In the genomic region with DNA sequence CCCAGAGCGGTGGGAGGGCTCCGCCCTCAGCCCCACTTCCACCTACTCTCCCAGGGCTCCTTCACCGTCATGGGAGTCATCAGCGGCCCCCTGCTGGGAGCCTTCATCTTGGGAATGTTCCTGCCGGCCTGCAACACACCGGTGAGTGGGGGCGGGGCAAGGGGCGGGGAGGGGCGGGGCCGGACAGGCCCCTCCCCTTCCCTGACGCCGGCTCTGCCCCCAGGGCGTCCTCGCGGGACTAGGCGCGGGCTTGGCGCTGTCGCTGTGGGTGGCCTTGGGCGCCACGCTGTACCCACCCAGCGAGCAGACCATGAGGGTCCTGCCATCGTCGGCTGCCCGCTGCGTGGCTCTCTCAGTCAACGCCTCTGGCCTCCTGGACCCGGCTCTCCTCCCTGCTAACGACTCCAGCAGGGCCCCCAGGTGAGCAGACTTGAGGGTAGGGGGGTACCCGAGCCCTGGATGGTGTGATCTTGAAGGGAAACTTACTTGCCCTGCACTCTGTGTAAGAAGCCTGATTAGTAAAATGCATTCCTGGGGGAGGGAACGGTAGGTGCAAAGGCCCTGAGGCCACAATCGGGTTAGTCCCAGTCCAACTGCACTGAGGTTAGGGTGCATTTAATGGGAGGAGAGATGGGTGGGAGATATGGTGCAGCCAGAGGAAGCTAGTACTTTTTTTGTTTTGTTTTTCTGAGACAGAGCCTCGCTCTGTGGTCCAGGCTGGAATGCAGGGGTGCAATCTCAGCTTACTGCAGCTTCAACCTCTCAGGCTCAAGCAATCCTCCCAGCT, we compare ENCODE assay signal across 1 cellular context.
TF ChIP-seq lines count a peak whose summit lies in the region.

No MANE protein-coding gene starts in this region.

TF ChIP-seq in GM23338, 12 proteins besides CTCF, POLR2A, EP300 and RAD21 (continued from another document):
- TF ChIP-seq, protein P1, sequence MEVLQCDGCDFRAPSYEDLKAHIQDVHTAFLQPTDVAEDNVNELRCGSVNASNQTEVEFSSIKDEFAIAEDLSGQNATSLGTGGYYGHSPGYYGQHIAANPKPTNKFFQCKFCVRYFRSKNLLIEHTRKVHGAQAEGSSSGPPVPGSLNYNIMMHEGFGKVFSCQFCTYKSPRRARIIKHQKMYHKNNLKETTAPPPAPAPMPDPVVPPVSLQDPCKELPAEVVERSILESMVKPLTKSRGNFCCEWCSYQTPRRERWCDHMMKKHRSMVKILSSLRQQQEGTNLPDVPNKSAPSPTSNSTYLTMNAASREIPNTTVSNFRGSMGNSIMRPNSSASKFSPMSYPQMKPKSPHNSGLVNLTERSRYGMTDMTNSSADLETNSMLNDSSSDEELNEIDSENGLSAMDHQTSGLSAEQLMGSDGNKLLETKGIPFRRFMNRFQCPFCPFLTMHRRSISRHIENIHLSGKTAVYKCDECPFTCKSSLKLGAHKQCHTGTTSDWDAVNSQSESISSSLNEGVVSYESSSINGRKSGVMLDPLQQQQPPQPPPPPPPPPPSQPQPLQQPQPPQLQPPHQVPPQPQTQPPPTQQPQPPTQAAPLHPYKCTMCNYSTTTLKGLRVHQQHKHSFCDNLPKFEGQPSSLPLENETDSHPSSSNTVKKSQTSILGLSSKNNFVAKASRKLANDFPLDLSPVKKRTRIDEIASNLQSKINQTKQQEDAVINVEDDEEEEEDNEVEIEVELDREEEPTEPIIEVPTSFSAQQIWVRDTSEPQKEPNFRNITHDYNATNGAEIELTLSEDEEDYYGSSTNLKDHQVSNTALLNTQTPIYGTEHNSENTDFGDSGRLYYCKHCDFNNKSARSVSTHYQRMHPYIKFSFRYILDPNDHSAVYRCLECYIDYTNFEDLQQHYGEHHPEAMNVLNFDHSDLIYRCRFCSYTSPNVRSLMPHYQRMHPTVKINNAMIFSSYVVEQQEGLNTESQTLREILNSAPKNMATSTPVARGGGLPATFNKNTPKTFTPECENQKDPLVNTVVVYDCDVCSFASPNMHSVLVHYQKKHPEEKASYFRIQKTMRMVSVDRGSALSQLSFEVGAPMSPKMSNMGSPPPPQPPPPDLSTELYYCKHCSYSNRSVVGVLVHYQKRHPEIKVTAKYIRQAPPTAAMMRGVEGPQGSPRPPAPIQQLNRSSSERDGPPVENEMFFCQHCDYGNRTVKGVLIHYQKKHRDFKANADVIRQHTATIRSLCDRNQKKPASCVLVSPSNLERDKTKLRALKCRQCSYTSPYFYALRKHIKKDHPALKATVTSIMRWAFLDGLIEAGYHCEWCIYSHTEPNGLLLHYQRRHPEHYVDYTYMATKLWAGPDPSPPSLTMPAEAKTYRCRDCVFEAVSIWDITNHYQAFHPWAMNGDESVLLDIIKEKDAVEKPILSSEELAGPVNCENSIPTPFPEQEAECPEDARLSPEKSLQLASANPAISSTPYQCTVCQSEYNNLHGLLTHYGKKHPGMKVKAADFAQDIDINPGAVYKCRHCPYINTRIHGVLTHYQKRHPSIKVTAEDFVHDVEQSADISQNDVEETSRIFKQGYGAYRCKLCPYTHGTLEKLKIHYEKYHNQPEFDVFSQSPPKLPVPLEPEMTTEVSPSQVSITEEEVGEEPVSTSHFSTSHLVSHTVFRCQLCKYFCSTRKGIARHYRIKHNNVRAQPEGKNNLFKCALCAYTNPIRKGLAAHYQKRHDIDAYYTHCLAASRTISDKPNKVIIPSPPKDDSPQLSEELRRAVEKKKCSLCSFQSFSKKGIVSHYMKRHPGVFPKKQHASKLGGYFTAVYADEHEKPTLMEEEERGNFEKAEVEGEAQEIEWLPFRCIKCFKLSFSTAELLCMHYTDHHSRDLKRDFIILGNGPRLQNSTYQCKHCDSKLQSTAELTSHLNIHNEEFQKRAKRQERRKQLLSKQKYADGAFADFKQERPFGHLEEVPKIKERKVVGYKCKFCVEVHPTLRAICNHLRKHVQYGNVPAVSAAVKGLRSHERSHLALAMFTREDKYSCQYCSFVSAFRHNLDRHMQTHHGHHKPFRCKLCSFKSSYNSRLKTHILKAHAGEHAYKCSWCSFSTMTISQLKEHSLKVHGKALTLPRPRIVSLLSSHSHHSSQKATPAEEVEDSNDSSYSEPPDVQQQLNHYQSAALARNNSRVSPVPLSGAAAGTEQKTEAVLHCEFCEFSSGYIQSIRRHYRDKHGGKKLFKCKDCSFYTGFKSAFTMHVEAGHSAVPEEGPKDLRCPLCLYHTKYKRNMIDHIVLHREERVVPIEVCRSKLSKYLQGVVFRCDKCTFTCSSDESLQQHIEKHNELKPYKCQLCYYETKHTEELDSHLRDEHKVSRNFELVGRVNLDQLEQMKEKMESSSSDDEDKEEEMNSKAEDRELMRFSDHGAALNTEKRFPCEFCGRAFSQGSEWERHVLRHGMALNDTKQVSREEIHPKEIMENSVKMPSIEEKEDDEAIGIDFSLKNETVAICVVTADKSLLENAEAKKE (CRISPR knock-in tag; IDR thresholded peaks at IDR 0.05): no peak
- TF ChIP-seq STAT1 (IDR thresholded peaks at IDR 0.05; ENCODE audit: unreplicated experiment) (no peak), EZH2phosphoT487 (IDR thresholded peaks at IDR 0.05; ENCODE audit: unreplicated experiment) (no peak)
